Comparison of ENCODE assay signal across 34 cellular contexts in genomic region chr5:20608567-20608966, GRCh38.
"Had no signal": no experiment of that assay in that cellular context is flagged by ENCODE, and none has a peak within 500 bp of the region (broad histone marks: within the 10 kb centered on the region; RNA-seq: fewer than 3 reads in every experiment).

No MANE protein-coding gene starts in this region.

- ATAC-seq: activated CD4-positive, alpha-beta T cell treated with anti-CD3 and anti-CD28 coated beads for 36 hours; activated CD4-positive, CD25-positive, alpha-beta regulatory T cell treated with anti-CD3 and anti-CD28 coated beads, Interleukin-2, amount 50 U/mL, for 24 hours; activated CD8-positive, alpha-beta memory T cell treated with anti-CD3 and anti-CD28 coated beads, Interleukin-2, amount 10 ng/mL, durations not matched to agents 7 days and 5 days; activated CD8-positive, alpha-beta T cell treated with anti-CD3 and anti-CD28 coated beads, Interleukin-2, amount 10 ng/mL, durations not matched to agents 7 days and 5 days; activated naive CD8-positive, alpha-beta T cell treated with anti-CD3 and anti-CD28 coated beads, Interleukin-2, amount 50 U/mL, for 24 hours; body of pancreas had no signal

- H3K36me3 Mint-ChIP-seq: activated CD8-positive, alpha-beta memory T cell treated with anti-CD3 and anti-CD28 coated beads, Interleukin-2, amount 10 ng/mL, durations not matched to agents 7 days and 5 days; activated naive CD4-positive, alpha-beta T cell treated with anti-CD3 and anti-CD28 coated beads, Interleukin-2, amount 10 ng/mL, durations not matched to agents 7 days and 5 days; activated naive CD4-positive, alpha-beta T cell treated with anti-CD3 and anti-CD28 coated beads, Interleukin-2, amount 50 U/mL, for 24 hours; activated naive CD8-positive, alpha-beta T cell; activated naive CD8-positive, alpha-beta T cell treated with anti-CD3 and anti-CD28 coated beads, Interleukin-2, amount 10 ng/mL, durations not matched to agents 7 days and 5 days had no signal

- H3K27me3 Mint-ChIP-seq: activated CD4-positive, alpha-beta memory T cell treated with anti-CD3 and anti-CD28 coated beads, Interleukin-2, amount 10 ng/mL, durations not matched to agents 7 days and 5 days; activated CD4-positive, alpha-beta T cell treated with anti-CD3 and anti-CD28 coated beads for 36 hours; activated CD4-positive, alpha-beta T cell treated with anti-CD3 and anti-CD28 coated beads, Interleukin-2, amount 10 ng/mL, durations not matched to agents 7 days and 5 days; activated CD8-positive, alpha-beta memory T cell treated with anti-CD3 and anti-CD28 coated beads, Interleukin-2, amount 10 ng/mL, durations not matched to agents 7 days and 5 days; activated naive CD4-positive, alpha-beta T cell treated with anti-CD3 and anti-CD28 coated beads, Interleukin-2, amount 10 ng/mL, durations not matched to agents 7 days and 5 days; activated naive CD4-positive, alpha-beta T cell treated with anti-CD3 and anti-CD28 coated beads, Interleukin-2, amount 50 U/mL, for 24 hours; activated naive CD8-positive, alpha-beta T cell; activated naive CD8-positive, alpha-beta T cell treated with anti-CD3 and anti-CD28 coated beads, Interleukin-2, amount 10 ng/mL, durations not matched to agents 7 days and 5 days; activated naive CD8-positive, alpha-beta T cell treated with anti-CD3 and anti-CD28 coated beads, Interleukin-2, amount 50 U/mL, for 24 hours; activated T-cell treated with anti-CD3 and anti-CD28 coated beads, Interleukin-2, amount 50 U/mL, for 24 hours; central memory CD8-positive, alpha-beta T cell had no signal

- H3K4me3 Mint-ChIP-seq: activated CD4-positive, alpha-beta memory T cell treated with anti-CD3 and anti-CD28 coated beads, Interleukin-2, amount 10 ng/mL, durations not matched to agents 7 days and 5 days; activated CD4-positive, alpha-beta T cell treated with anti-CD3 and anti-CD28 coated beads for 36 hours; activated CD4-positive, alpha-beta T cell treated with anti-CD3 and anti-CD28 coated beads, Interleukin-2, amount 10 ng/mL, durations not matched to agents 7 days and 5 days; activated CD8-positive, alpha-beta memory T cell treated with anti-CD3 and anti-CD28 coated beads, Interleukin-2, amount 10 ng/mL, durations not matched to agents 7 days and 5 days; activated CD8-positive, alpha-beta T cell treated with anti-CD3 and anti-CD28 coated beads, Interleukin-2, amount 10 ng/mL, durations not matched to agents 7 days and 5 days; activated naive CD4-positive, alpha-beta T cell treated with anti-CD3 and anti-CD28 coated beads, Interleukin-2, amount 10 ng/mL, durations not matched to agents 7 days and 5 days; activated naive CD4-positive, alpha-beta T cell treated with anti-CD3 and anti-CD28 coated beads, Interleukin-2, amount 50 U/mL, for 24 hours; activated naive CD8-positive, alpha-beta T cell; activated naive CD8-positive, alpha-beta T cell treated with anti-CD3 and anti-CD28 coated beads, Interleukin-2, amount 10 ng/mL, durations not matched to agents 7 days and 5 days; activated naive CD8-positive, alpha-beta T cell treated with anti-CD3 and anti-CD28 coated beads, Interleukin-2, amount 50 U/mL, for 24 hours; activated T-cell treated with anti-CD3 and anti-CD28 coated beads, Interleukin-2, amount 50 U/mL, for 24 hours; central memory CD8-positive, alpha-beta T cell; T-helper 1 cell treated with Interleukin-12 subunit alpha and Interleukin-12 subunit beta and Interleukin-4 antibody, amounts not matched to agents 30 μg/mL and 1 μg/mL, for 36 hours; T-helper 2 cell treated with Interferon-gamma antibody and Interleukin-4, amounts not matched to agents 5 μg/mL and 100 μg/mL, for 36 hours had no signal

- H3K27ac Mint-ChIP-seq: activated CD4-positive, alpha-beta memory T cell treated with anti-CD3 and anti-CD28 coated beads, Interleukin-2, amount 10 ng/mL, durations not matched to agents 7 days and 5 days; activated CD4-positive, alpha-beta T cell treated with anti-CD3 and anti-CD28 coated beads for 36 hours; activated CD4-positive, alpha-beta T cell treated with anti-CD3 and anti-CD28 coated beads, Interleukin-2, amount 10 ng/mL, durations not matched to agents 7 days and 5 days; activated CD8-positive, alpha-beta memory T cell treated with anti-CD3 and anti-CD28 coated beads, Interleukin-2, amount 10 ng/mL, durations not matched to agents 7 days and 5 days; activated CD8-positive, alpha-beta T cell treated with anti-CD3 and anti-CD28 coated beads, Interleukin-2, amount 10 ng/mL, durations not matched to agents 7 days and 5 days; activated naive CD4-positive, alpha-beta T cell treated with anti-CD3 and anti-CD28 coated beads, Interleukin-2, amount 10 ng/mL, durations not matched to agents 7 days and 5 days; activated naive CD4-positive, alpha-beta T cell treated with anti-CD3 and anti-CD28 coated beads, Interleukin-2, amount 50 U/mL, for 24 hours; activated naive CD8-positive, alpha-beta T cell; activated naive CD8-positive, alpha-beta T cell treated with anti-CD3 and anti-CD28 coated beads, Interleukin-2, amount 10 ng/mL, durations not matched to agents 7 days and 5 days; activated naive CD8-positive, alpha-beta T cell treated with anti-CD3 and anti-CD28 coated beads, Interleukin-2, amount 50 U/mL, for 24 hours; activated T-cell treated with anti-CD3 and anti-CD28 coated beads, Interleukin-2, amount 50 U/mL, for 24 hours; activated T-helper 2 cell treated with anti-CD3 and anti-CD28 coated beads, Interferon-gamma antibody, Interleukin-2, Interleukin-4, amounts not matched to agents 10 μg/mL and 5 μg/mL and 100 μg/mL, durations not matched to agents 14 hours and 24 hours and 36 hours; T-helper 1 cell treated with Interleukin-12 subunit alpha and Interleukin-12 subunit beta and Interleukin-4 antibody, amounts not matched to agents 30 μg/mL and 1 μg/mL, for 36 hours; T-helper 2 cell treated with Interferon-gamma antibody and Interleukin-4, amounts not matched to agents 5 μg/mL and 100 μg/mL, for 36 hours had no signal

- DNase-seq: activated CD4-positive, alpha-beta memory T cell treated with anti-CD3 and anti-CD28 coated beads, Interleukin-2, amount 10 ng/mL, durations not matched to agents 7 days and 5 days; activated CD4-positive, alpha-beta T cell treated with anti-CD3 and anti-CD28 coated beads for 1 hour; activated CD4-positive, alpha-beta T cell treated with anti-CD3 and anti-CD28 coated beads for 36 hours; activated CD4-positive, alpha-beta T cell treated with anti-CD3 and anti-CD28 coated beads for 48 hours; activated CD4-positive, alpha-beta T cell treated with anti-CD3 and anti-CD28 coated beads, Interleukin-2, amount 10 ng/mL, durations not matched to agents 7 days and 5 days; activated CD4-positive, alpha-beta T cell treated with anti-CD3 and anti-CD28 coated beads, Interleukin-2, amount 50 U/mL, for 48 hours; activated CD4-positive, CD25-positive, alpha-beta regulatory T cell; activated CD8-positive, alpha-beta memory T cell treated with anti-CD3 and anti-CD28 coated beads for 24 hours; activated CD8-positive, alpha-beta memory T cell treated with anti-CD3 and anti-CD28 coated beads, Interleukin-2, amount 10 ng/mL, durations not matched to agents 7 days and 5 days; activated CD8-positive, alpha-beta memory T cell treated with anti-CD3 and anti-CD28 coated beads, Interleukin-2, amount 50 U/mL, for 48 hours; activated CD8-positive, alpha-beta T cell treated with anti-CD3 and anti-CD28 coated beads, Interleukin-2, amount 10 ng/mL, durations not matched to agents 7 days and 5 days; activated effector memory CD4-positive, alpha-beta T cell treated with Interleukin-2 at 50 U/mL for 16 hours; activated gamma-delta T cell; activated naive CD4-positive, alpha-beta T cell treated with anti-CD3 and anti-CD28 coated beads, Interleukin-2, amount 10 ng/mL, durations not matched to agents 7 days and 5 days; activated naive CD4-positive, alpha-beta T cell treated with Interleukin-2 at 50 U/mL for 16 hours; activated naive CD8-positive, alpha-beta T cell treated with anti-CD3 and anti-CD28 coated beads, Interleukin-2, amount 10 ng/mL, durations not matched to agents 7 days and 5 days; activated naive CD8-positive, alpha-beta T cell treated with anti-CD3 and anti-CD28 coated beads, Interleukin-2, amount 50 U/mL, for 24 hours; activated T-cell treated with anti-CD3 and anti-CD28 coated beads, Interleukin-2, amount 50 U/mL, for 24 hours; activated T-cell treated with anti-CD3 and anti-CD28 coated beads, Interleukin-2, amount 50 U/mL, for 48 hours; amygdala; aorta; body of pancreas; caudate nucleus; cerebellar nuclear complex; T-helper 1 cell; T-helper 2 cell; T-helper 9 cell had no signal

- H3K4me1 Mint-ChIP-seq: activated CD4-positive, alpha-beta memory T cell treated with anti-CD3 and anti-CD28 coated beads, Interleukin-2, amount 10 ng/mL, durations not matched to agents 7 days and 5 days; activated CD4-positive, alpha-beta T cell treated with anti-CD3 and anti-CD28 coated beads for 36 hours; activated CD4-positive, alpha-beta T cell treated with anti-CD3 and anti-CD28 coated beads, Interleukin-2, amount 10 ng/mL, durations not matched to agents 7 days and 5 days; activated CD8-positive, alpha-beta memory T cell treated with anti-CD3 and anti-CD28 coated beads, Interleukin-2, amount 10 ng/mL, durations not matched to agents 7 days and 5 days; activated naive CD4-positive, alpha-beta T cell treated with anti-CD3 and anti-CD28 coated beads, Interleukin-2, amount 10 ng/mL, durations not matched to agents 7 days and 5 days; activated naive CD4-positive, alpha-beta T cell treated with anti-CD3 and anti-CD28 coated beads, Interleukin-2, amount 50 U/mL, for 24 hours; activated naive CD8-positive, alpha-beta T cell treated with anti-CD3 and anti-CD28 coated beads, Interleukin-2, amount 10 ng/mL, durations not matched to agents 7 days and 5 days; activated naive CD8-positive, alpha-beta T cell treated with anti-CD3 and anti-CD28 coated beads, Interleukin-2, amount 50 U/mL, for 24 hours; central memory CD8-positive, alpha-beta T cell had no signal
